In the genomic region with DNA sequence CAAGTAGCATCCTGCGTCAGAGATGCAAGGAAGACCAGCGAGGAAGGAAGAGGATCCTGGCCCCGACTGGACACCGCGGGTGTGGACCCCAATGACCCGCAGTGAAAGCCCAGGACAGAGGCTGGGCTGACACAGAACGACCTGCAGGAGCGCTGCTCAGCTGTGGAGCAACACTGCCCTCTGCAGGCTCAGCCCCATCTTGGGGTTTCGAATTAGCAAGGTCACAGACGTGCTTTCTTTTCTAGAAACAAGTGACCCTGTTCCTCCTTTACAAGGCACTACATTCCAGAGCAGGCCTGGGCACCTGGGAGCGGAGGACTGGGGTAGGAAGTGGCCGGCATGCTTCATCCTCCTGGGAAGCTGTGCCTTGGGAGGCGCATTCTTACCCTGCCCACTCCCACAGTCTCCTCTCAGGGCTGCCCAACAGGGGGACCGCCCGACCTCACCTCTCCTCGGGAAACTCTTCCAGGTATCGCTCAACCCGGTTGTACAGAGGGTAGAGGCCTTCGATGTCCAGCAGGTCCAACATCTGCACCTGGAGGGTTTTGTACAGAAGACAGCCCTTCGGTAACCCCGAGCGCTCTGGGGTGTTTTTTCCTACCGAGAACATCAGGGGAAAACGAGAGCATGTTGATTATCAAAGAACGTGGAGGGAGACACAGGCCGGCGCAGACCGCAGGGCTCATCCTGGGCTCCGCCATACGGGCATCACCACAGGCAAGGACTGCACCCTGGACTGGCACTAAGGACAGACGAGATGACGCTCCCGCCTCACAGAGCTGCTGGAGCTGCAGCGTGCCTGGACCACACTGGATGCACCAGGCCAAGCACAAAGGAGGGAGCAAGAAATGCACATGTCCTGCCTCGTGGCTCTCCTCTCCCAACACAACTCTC, we compare ENCODE assay signal across 8 cellular contexts. TPM values are rescaled to one million over a fixed set of nuclear protein-coding genes. Genes with fewer than 3 reads are reported as not detected.
DNase-seq lines count a peak whose midpoint lies in the region; ATAC-seq, FAIRE-seq and TF ChIP-seq lines count a peak whose summit lies in the region.

No MANE protein-coding gene starts in this region.

- no peak overlapping the region for H3K4me3 Mint-ChIP-seq in type B pancreatic cell

- peaks cover 3% of the 10 kb centered on the region for H3K4me1 Mint-ChIP-seq in type B pancreatic cell (ENCODE audit: unreplicated experiment)

- 48 to 51% (median 51%) methylated on average over 35 of the region's 35 CpGs for WGBS in ovary, 3 donors

- H3K9me3 Mint-ChIP-seq in type B pancreatic cell, result no peaks in the 10 kb centered on the region

- TF ChIP-seq POLR2A in ovary (IDR thresholded peaks at IDR 0.05), result peak; percentile 21

- no peak for ATAC-seq in GM18868 (IDR thresholded peaks at IDR 0.05; ENCODE audit: unreplicated experiment)

- peaks cover 5% of the 10 kb centered on the region for H3K4me1 ChIP-seq in ovary (ENCODE audit: insufficient read depth)

- DNase-seq in GM06990 (ENCODE audit: extremely low read depth, insufficient read length) (peak; percentile 54), HTR-8/SVneo (ENCODE audit: insufficient read length, low spot score) (peak; percentile 81), SK-N-DZ (ENCODE audit: low spot score) (peak; percentile 55), glomerular endothelial cell (ENCODE audit: extremely low read depth, low read depth, low spot score) (peak; percentile 34), ovary (peak; percentile 84 to 93 (median 92)), type B pancreatic cell (ENCODE audit: extremely low spot score, unreplicated experiment) (peak; percentile 85)
- peak; percentile 65 for DNase-seq in activated naive CD4-positive, alpha-beta T cell treated with Interleukin-2 at 50 U/mL for 16 hours

- H3K4me3 ChIP-seq in GM06990 (replicated peaks; ENCODE audit: low read depth, low read length), result no peak overlapping the region
- no peak overlapping the region for H3K4me3 ChIP-seq in ovary

- peaks cover 19% of the 10 kb centered on the region for H3K36me3 ChIP-seq in GM06990 (ENCODE audit: control insufficient read depth, insufficient read depth, low read length)
- H3K36me3 ChIP-seq in ovary, result no peaks in the 10 kb centered on the region

- H3K27ac ChIP-seq in ovary, result peak overlapping the region; percentile 16 to 33

- intact Hi-C loops in ovary (cut with DNase I), result loop anchor here (5.0 to 10.0 kb wide), 8 partner anchors 190 to 500 kb away; no protein-coding TSS in a partner anchor

- peaks cover 12% of the 10 kb centered on the region for H3K36me3 Mint-ChIP-seq in type B pancreatic cell

- no peaks in the 10 kb centered on the region for H3K9me3 ChIP-seq in ovary

- peak; percentile 48 for FAIRE-seq in HTR-8/SVneo (lab: Jason Lieb, UNC)

- peak; percentile 95 for TF ChIP-seq CTCF in GM06990 (IDR thresholded peaks at IDR 0.05; ENCODE audit: insufficient read depth, low read length, poor library complexity, severe bottlenecking)
- TF ChIP-seq CTCF in ovary (IDR thresholded peaks at IDR 0.05), result peak; percentile 95 to 98 (median 98)
- TF ChIP-seq CTCF in type B pancreatic cell (conservative IDR thresholded peaks at IDR 0.05), result peak; percentile 96

- no peaks in the 10 kb centered on the region for H3K27me3 Mint-ChIP-seq in type B pancreatic cell

- H3K27ac Mint-ChIP-seq in type B pancreatic cell, result peak overlapping the region; percentile 75

- H3K27me3 ChIP-seq in GM06990 (replicated peaks; ENCODE audit: control insufficient read depth, insufficient read depth, low read length), result no peaks in the 10 kb centered on the region
- H3K27me3 ChIP-seq in ovary, result no peaks in the 10 kb centered on the region

- TF ChIP-seq EP300 in ovary (IDR thresholded peaks at IDR 0.05), result no peak

RNA-seq across cellular contexts. Expression of a gene that starts 35.0 kb away (rescaled TPM):
- 6.4 and 7.6 TPM in 2 replicates for polyA plus RNA-seq in SK-N-DZ (2014; cell fraction: cytosol; rRNA removed)
- 20.0 and 32.8 TPM in 2 replicates for polyA plus RNA-seq in SK-N-DZ (2014; cell fraction: nucleus; rRNA removed)
- total RNA-seq in glomerular endothelial cell (15.4 and 18.0 TPM in 2 replicates), ovary (1 to 10 TPM; 5.7 to 8.5 (median 7.1) TPM), type B pancreatic cell (ENCODE audit: low replicate concordance) (8.1 and 11.6 TPM in 2 replicates)
- 1 to 10 TPM; 4.7 to 6.2 TPM for polyA plus RNA-seq in ovary

Comparison
In these comparisons a context has a peak if more than half of its experiments do, and no peak if none do; other contexts are left out.
1. DNase-seq: peak in every context shown above with its lines; median percentile 92 in ovary; 85 in type B pancreatic cell; 81 in HTR-8/SVneo; 65 in activated naive CD4-positive, alpha-beta T cell treated with Interleukin-2 at 50 U/mL for 16 hours; 55 in SK-N-DZ; 54 in GM06990; 34 in glomerular endothelial cell.